Comparison of ENCODE assay signal across 18 cellular contexts in the genomic region with DNA sequence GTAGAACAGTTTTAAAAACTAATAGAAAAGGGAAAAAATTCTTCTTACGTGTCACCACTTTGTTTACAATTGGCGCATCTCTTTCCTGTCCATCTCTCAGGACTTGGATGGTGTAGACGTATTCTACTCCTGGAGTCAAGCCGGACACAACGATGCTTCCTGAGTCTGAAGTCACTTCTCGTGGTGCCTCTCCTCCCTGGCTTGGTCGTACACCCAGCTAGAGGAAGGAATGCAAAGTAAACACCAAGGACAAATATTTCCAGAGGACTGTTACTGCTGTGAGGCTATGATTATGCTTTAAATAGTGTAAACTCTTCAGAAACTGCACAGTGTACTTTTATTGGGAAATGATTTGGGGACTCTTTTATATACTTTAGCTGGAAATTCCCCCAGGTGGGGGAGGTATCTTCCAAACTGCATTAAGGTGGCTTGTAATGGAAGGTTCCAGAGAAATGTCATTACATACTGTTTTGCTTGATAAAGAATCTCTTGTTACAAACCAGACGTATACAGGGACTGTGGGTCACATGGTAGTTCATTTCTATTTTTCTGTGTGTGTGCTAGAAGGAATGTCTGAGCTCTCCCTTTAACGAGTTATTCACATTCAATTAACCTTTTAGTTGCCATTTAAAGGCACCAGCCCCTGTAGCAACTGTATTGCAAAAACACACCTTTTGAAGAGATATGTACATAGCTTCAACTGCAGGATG. TPM values are rescaled to one million over a fixed set of nuclear protein-coding genes. Genes with fewer than 3 reads are reported as not detected.
A peak's percentile ranks its signal among the peaks of the same experiment; 100 is the strongest.
DNase-seq lines count a peak whose midpoint lies in the region; ATAC-seq, FAIRE-seq and TF ChIP-seq lines count a peak whose summit lies in the region.
"Had no signal": no experiment of that assay in that cellular context is flagged by ENCODE, and none has a peak within 500 bp of the region (broad histone marks: within the 10 kb centered on the region; RNA-seq: fewer than 3 reads in every experiment).

No MANE protein-coding gene starts in this region.

- H3K4me3 ChIP-seq in IMR-90 (ENCODE audit: insufficient read depth, low read depth, low read length): no peak overlapping the region
- H3K4me3 ChIP-seq in endothelial cell of umbilical vein (replicated peaks in 1 of 3; ENCODE audit: insufficient read depth in 1 of 3, low read depth in 1 of 3, low read length in 3 of 3): no peak overlapping the region
- H3K4me3 ChIP-seq in lung: no peak overlapping the region
- H3K4me3 ChIP-seq: SJSA1, suprapubic skin had no signal

- H3K27me3 ChIP-seq in IMR-90 (ENCODE audit: control insufficient read depth, insufficient read depth, low read length) (no peaks in the 10 kb centered on the region), endothelial cell of umbilical vein (ENCODE audit: control insufficient read depth in 2 of 2, insufficient read depth in 2 of 2, low read length in 2 of 2) (no peaks in the 10 kb centered on the region), lung (ENCODE audit: control insufficient read depth, insufficient read depth) (no peaks in the 10 kb centered on the region)
- H3K27me3 ChIP-seq: SJSA1, suprapubic skin had no signal

- H3K4me2 ChIP-seq in IMR-90 (ENCODE audit: low read depth, low read length) (no peak overlapping the region), endothelial cell of umbilical vein (ENCODE audit: insufficient read depth, low read length) (no peak overlapping the region)

- peaks cover 25% of the 10 kb centered on the region for H4K20me1 ChIP-seq in IMR-90 (ENCODE audit: insufficient read depth, low read length)
- no peaks in the 10 kb centered on the region for H4K20me1 ChIP-seq in endothelial cell of umbilical vein (replicated peaks; ENCODE audit: control insufficient read depth, extremely low read depth, insufficient read depth, low read length)

- no peak overlapping the region for H2AK9ac ChIP-seq in IMR-90 (replicated peaks; ENCODE audit: low read depth, low read length, poor library complexity)

- H2AFZ ChIP-seq in IMR-90 (replicated peaks; ENCODE audit: low read length, poor library complexity) (no peak overlapping the region), endothelial cell of umbilical vein (ENCODE audit: low read depth, low read length) (no peak overlapping the region)
- H2AFZ ChIP-seq: parathyroid adenoma had no signal

- peak overlapping the region in 1 of 2 experiments; percentile 34; a peak in 1 of 4 replicates for H4K8ac ChIP-seq in IMR-90 (ENCODE audit: low read depth in 2 of 2, low read length in 2 of 2)

- H3K27me3 Mint-ChIP-seq in stimulated activated memory B cell treated with anti-CD40 and anti-IgM and Interleukin-4, amounts not matched to agents 10 μg/mL and 1 μg/mL and 100 μg/mL, for 72 hours: peaks cover 27% of the 10 kb centered on the region
- H3K27me3 Mint-ChIP-seq: activated B cell treated with CpG ODN at 0.5 μM for 24 hours had no signal

- peaks cover 31 to 58% of the 10 kb centered on the region in 2 experiments for H3K79me1 ChIP-seq in IMR-90 (ENCODE audit: low read depth in 1 of 2, low read length in 2 of 2)

- in situ Hi-C loops in IMR-90 (cut with MboI; ENCODE audit: low sequenced_read_pairs): no loop called here

- peaks cover 10% of the 10 kb centered on the region for H3K79me2 ChIP-seq in endothelial cell of umbilical vein (ENCODE audit: control insufficient read depth, insufficient read depth, low read length)
- H3K79me2 ChIP-seq: parathyroid adenoma had no signal

- H3K14ac ChIP-seq in IMR-90 (replicated peaks; ENCODE audit: low read depth, low read length): 0 out of 2 replicates have a peak overlapping the region, but pooled peaks have one; percentile 2

- POLR2A ChIA-PET in IMR-90 (lab: Charles Lee; ENCODE audit: unreplicated experiment): interaction anchor here (0.6 kb wide), 1 partner anchor 942 kb away, joined by 4 read pairs; no protein-coding TSS in a partner anchor
- POLR2A ChIA-PET in endothelial cell of umbilical vein (lab: Charles Lee): no interaction called here

- no peaks in the 10 kb centered on the region for H3K9me3 Mint-ChIP-seq in stimulated activated memory B cell treated with anti-CD40 and anti-IgM and Interleukin-4, amounts not matched to agents 10 μg/mL and 1 μg/mL and 100 μg/mL, for 72 hours
- H3K9me3 Mint-ChIP-seq: activated B cell treated with CpG ODN at 0.5 μM for 24 hours had no signal

- 0 out of 3 replicates have a peak overlapping the region, but pooled peaks have one; percentile 3 for H2BK15ac ChIP-seq in IMR-90 (ENCODE audit: low read depth, low read length)

- WGBS in IMR-90 (ENCODE audit: extremely low coverage in 2 of 2, insufficient read length in 1 of 2), 2 experiments: 100% methylated on average over 3 of the region's 9 CpGs; no CpG with 5 or more reads in 1 of the 2 experiments
- WGBS in lung, 2 donors: 52 to 69% methylated on average over 9 of the region's 9 CpGs

- peak overlapping the region; percentile 42 for H2BK5ac ChIP-seq in IMR-90 (ENCODE audit: low read depth, low read length, poor library complexity, severe bottlenecking)

- H2BK120ac ChIP-seq in IMR-90 (ENCODE audit: low read depth, low read length): no peak overlapping the region; the same call in 1 of the 2 replicates

- H3K4ac ChIP-seq in IMR-90 (ENCODE audit: low read depth, low read length): peak overlapping the region; percentile 10; the same call in 1 of the 2 replicates

- no peak overlapping the region for H3K56ac ChIP-seq in IMR-90 (ENCODE audit: extremely low read depth, insufficient read depth, low read length)

- TF ChIP-seq RAD21 in IMR-90 (IDR thresholded peaks at IDR 0.05; ENCODE audit: low read length): no peak

- FAIRE-seq in endothelial cell of umbilical vein (lab: Jason Lieb, UNC): peak; percentile 33

- H4K91ac ChIP-seq in IMR-90 (ENCODE audit: insufficient read depth, low read depth, low read length): no peak overlapping the region

- H3K9ac ChIP-seq in IMR-90 (ENCODE audit: low read depth, low read length): no peak overlapping the region
- H3K9ac ChIP-seq in endothelial cell of umbilical vein (replicated peaks; ENCODE audit: extremely low read depth, insufficient read depth, low read length): no peak overlapping the region
- H3K9ac ChIP-seq: parathyroid adenoma had no signal

- dilution Hi-C loops in IMR-90 (cut with HindIII; ENCODE audit: low sequenced_read_pairs, unreplicated experiment): no loop called here
- dilution Hi-C loops in endothelial cell of umbilical vein (cut with MboI; ENCODE audit: extremely low pct_ligation_motif_present, low sequenced_read_pairs): no loop called here

- 0 out of 2 replicates have a peak overlapping the region, but pooled peaks have one; percentile 1 for H4K5ac ChIP-seq in IMR-90 (ENCODE audit: low read depth, low read length)

- no peak; the same call in 1 of the 2 replicates for TF ChIP-seq POLR2A in IMR-90 (IDR thresholded peaks at IDR 0.05; ENCODE audit: low read depth, low read length)
- TF ChIP-seq POLR2A in endothelial cell of umbilical vein (IDR thresholded peaks at IDR 0.05; ENCODE audit: low read depth, low read length): peak; percentile 38

- H2BK20ac ChIP-seq in IMR-90 (ENCODE audit: low read depth, low read length): no peak overlapping the region

- DNase-seq in IMR-90: peak; percentile 53
- peak; percentile 35 for DNase-seq in endothelial cell of umbilical vein (ENCODE audit: low read depth, low spot score)
- DNase-seq in lung (ENCODE audit: low spot score): no peak
- DNase-seq in COR-L47 (lab: John Stamatoyannopoulos, UW): no peak
- no peak for DNase-seq in activated CD8-positive, alpha-beta memory T cell treated with anti-CD3 and anti-CD28 coated beads for 24 hours
- DNase-seq: activated B cell treated with CpG ODN at 0.5 μM for 24 hours; activated CD8-positive, alpha-beta memory T cell treated with anti-CD3 and anti-CD28 coated beads, Interleukin-2, amount 50 U/mL, for 4 hours; activated naive CD4-positive, alpha-beta T cell treated with anti-CD3 and anti-CD28 coated beads, Interleukin-2, amount 50 U/mL, for 16 hours; DMS153; MM.1S; NCI-H2081 treated with DMSO at 0.1 percent for 48 hours; stimulated activated CD4-positive, alpha-beta T cell treated with anti-CD3 and anti-CD28 coated beads, Interleukin-15, amount 100 ng/mL, for 24 hours had no signal

- peaks cover 58% of the 10 kb centered on the region for H3K36me3 ChIP-seq in IMR-90 (ENCODE audit: control insufficient read depth, insufficient read depth, low read length)
- H3K36me3 ChIP-seq in endothelial cell of umbilical vein (ENCODE audit: control insufficient read depth in 2 of 2, extremely low read depth in 1 of 2, insufficient read depth in 2 of 2, low read length in 2 of 2): peaks cover 47 to 73% of the 10 kb centered on the region in 2 experiments
- peaks cover 3 to 16% of the 10 kb centered on the region in 2 donors for H3K36me3 ChIP-seq in lung (ENCODE audit: control insufficient read depth in 2 of 2, insufficient read depth in 2 of 2, low read length in 2 of 2)

- peaks cover 8% of the 10 kb centered on the region; the same call in 1 of the 2 replicates for H3K9me1 ChIP-seq in IMR-90 (ENCODE audit: insufficient read depth, low read length)
- H3K9me1 ChIP-seq in endothelial cell of umbilical vein (replicated peaks; ENCODE audit: control insufficient read depth, extremely low read depth, insufficient read depth, low read length): no peaks in the 10 kb centered on the region

- CTCF ChIA-PET in IMR-90 (lab: Yijun Ruan, JAX) (interaction anchor here (0.7 to 1.4 kb wide), 3 partner anchors 14 to 521 kb away, joined by 3 to 5 read pairs (median 3); no protein-coding TSS in a partner anchor), endothelial cell of umbilical vein (lab: Charles Lee) (interaction anchor here (5.0 kb wide), 1 partner anchor 534 kb away, joined by 33 read pairs; no protein-coding TSS in a partner anchor)

- H3K4me1 Mint-ChIP-seq in stimulated activated memory B cell treated with anti-CD40 and anti-IgM and Interleukin-4, amounts not matched to agents 10 μg/mL and 1 μg/mL and 100 μg/mL, for 72 hours: no peaks in the 10 kb centered on the region
- H3K4me1 Mint-ChIP-seq: activated B cell treated with CpG ODN at 0.5 μM for 24 hours had no signal

- H3K27ac ChIP-seq in 22Rv1 (peak overlapping the region; percentile 14; the same call in 1 of the 2 replicates), IMR-90 (ENCODE audit: insufficient read depth, low read length) (peak overlapping the region; percentile 68; the same call in 1 of the 2 replicates), endothelial cell of umbilical vein (ENCODE audit: insufficient read depth, low read depth, low read length) (peak overlapping the region; percentile 10), lung (ENCODE audit: low read depth in 1 of 2, low read length in 1 of 2) (no peak overlapping the region)
- H3K27ac ChIP-seq: parathyroid adenoma, SJSA1, suprapubic skin had no signal

- H3K4me1 ChIP-seq in IMR-90 (ENCODE audit: control insufficient read depth, insufficient read depth, low read length) (peaks cover 14% of the 10 kb centered on the region), endothelial cell of umbilical vein (ENCODE audit: control insufficient read depth, extremely low read depth, insufficient read depth, low read length) (peaks cover 20% of the 10 kb centered on the region), lung (ENCODE audit: control insufficient read depth in 2 of 2, insufficient read depth in 2 of 2, low read length in 2 of 2) (peaks cover 0 to 2% of the 10 kb centered on the region in 2 donors)
- H3K4me1 ChIP-seq: parathyroid adenoma, suprapubic skin had no signal

- H3K27ac Mint-ChIP-seq in stimulated activated memory B cell treated with anti-CD40 and anti-IgM and Interleukin-4, amounts not matched to agents 10 μg/mL and 1 μg/mL and 100 μg/mL, for 72 hours: no peak overlapping the region
- H3K27ac Mint-ChIP-seq: activated B cell treated with CpG ODN at 0.5 μM for 24 hours had no signal

- H2AK5ac ChIP-seq in IMR-90 (ENCODE audit: low read depth, low read length): peak overlapping the region; percentile 8

- BruUV-seq in IMR-90 (replicated peaks; lab: Mats Ljungman, UMichigan) (no TSS peak), endothelial cell of umbilical vein (replicated peaks; lab: Mats Ljungman, UMichigan) (TSS peak; percentile 17)

- no peak overlapping the region; the same call in 1 of the 2 replicates for H3K18ac ChIP-seq in IMR-90 (ENCODE audit: low read depth, low read length)

- intact Hi-C loops in IMR-90 (cut with micrococcal nuclease): no loop called here
- intact Hi-C loops in endothelial cell of umbilical vein (cut with micrococcal nuclease): loop anchor here (2.0 to 5.0 kb wide), 2 partner anchors 35 to 523 kb away; no protein-coding TSS in a partner anchor

- H3K9me3 ChIP-seq in IMR-90 (ENCODE audit: control insufficient read depth, insufficient read depth, low read length) (no peaks in the 10 kb centered on the region), endothelial cell of umbilical vein (replicated peaks; ENCODE audit: control insufficient read depth, insufficient read depth, low read length) (no peaks in the 10 kb centered on the region), lung (ENCODE audit: control insufficient read depth in 2 of 2, insufficient read depth in 1 of 2, low read length in 1 of 2) (no peaks in the 10 kb centered on the region)
- H3K9me3 ChIP-seq: SJSA1, suprapubic skin had no signal

- ATAC-seq in IMR-90 (ENCODE audit: low read depth): peak; percentile 8
- peak; percentile 33 for ATAC-seq in lung (ENCODE audit: insufficient read depth, low FRiP score)
- ATAC-seq in GM21423 (IDR thresholded peaks at IDR 0.05; ENCODE audit: unreplicated experiment): no peak
- ATAC-seq in stimulated activated memory B cell treated with anti-CD40 and anti-IgM and Interleukin-4, amounts not matched to agents 10 μg/mL and 1 μg/mL and 100 μg/mL, for 72 hours: no peak

- H3K36me3 Mint-ChIP-seq in stimulated activated memory B cell treated with anti-CD40 and anti-IgM and Interleukin-4, amounts not matched to agents 10 μg/mL and 1 μg/mL and 100 μg/mL, for 72 hours: no peaks in the 10 kb centered on the region

- H3K23ac ChIP-seq in IMR-90 (ENCODE audit: low read depth, low read length): 0 out of 2 replicates have a peak overlapping the region, but pooled peaks have one; percentile 17

- no peak overlapping the region for H3K4me3 Mint-ChIP-seq in stimulated activated memory B cell treated with anti-CD40 and anti-IgM and Interleukin-4, amounts not matched to agents 10 μg/mL and 1 μg/mL and 100 μg/mL, for 72 hours
- H3K4me3 Mint-ChIP-seq: activated B cell treated with CpG ODN at 0.5 μM for 24 hours had no signal

- TF ChIP-seq CTCF in 22Rv1 (IDR thresholded peaks at IDR 0.05) (peak; percentile 8; the same call in 1 of the 2 replicates), IMR-90 (conservative IDR thresholded peaks at IDR 0.05; ENCODE audit: low read depth, low read length) (no peak), endothelial cell of umbilical vein (IDR thresholded peaks at IDR 0.05; ENCODE audit: extremely low read depth in 1 of 2, insufficient read depth in 1 of 2, low read depth in 1 of 2, low read length in 2 of 2) (no peak), lung (IDR thresholded peaks at IDR 0.05; ENCODE audit: control extremely low read depth, extremely low read depth) (no peak)

RNA-seq across cellular contexts. Expression of gene FN1, which starts 38.1 kb away (rescaled TPM):
- total RNA-seq in IMR-90 (2012; rRNA removed) (7,693 and 8,243 TPM in 2 replicates), endothelial cell of umbilical vein (3,221 and 3,760 TPM in 2 replicates), lung (1,000 to 10,000 TPM; 1,129 to 1,753 TPM)
- polyA plus RNA-seq in IMR-90 (2012; rRNA removed) (11,046 and 13,004 TPM in 2 replicates), endothelial cell of umbilical vein (3,104 and 3,740 TPM in 2 replicates), lung (100 to 1,000 TPM; 339 to 739 TPM)
- polyA plus RNA-seq in IMR-90 (2012; cell fraction: cytosol; rRNA removed): 4,918 and 6,925 TPM in 2 replicates
- polyA plus RNA-seq in IMR-90 (2012; cell fraction: nucleus; rRNA removed; ENCODE audit: low replicate concordance): 23,704 and 31,508 TPM in 2 replicates
- 4,183 and 4,734 TPM in 2 replicates for polyA plus RNA-seq in endothelial cell of umbilical vein (2011; cell fraction: cytosol; rRNA removed)
- 6,337 and 9,411 TPM in 2 replicates for polyA plus RNA-seq in endothelial cell of umbilical vein (2011; cell fraction: nucleus; rRNA removed)
- polyA plus RNA-seq in endothelial cell of umbilical vein (2012): 2,544 and 4,436 TPM in 2 replicates
- polyA minus RNA-seq in endothelial cell of umbilical vein: 7,217 and 10,015 TPM in 2 replicates
- not detected for polyA minus RNA-seq in endothelial cell of umbilical vein (2011; cell fraction: cytosol; rRNA and poly(A)+ RNA removed)
- polyA minus RNA-seq in endothelial cell of umbilical vein (2011; cell fraction: nucleus; rRNA and poly(A)+ RNA removed): 4,515 and 6,029 TPM in 2 replicates
- total RNA-seq: activated B cell treated with CpG ODN at 0.5 μM for 24 hours had no signal

Comparison
In these comparisons a context has a peak if more than half of its experiments do, and no peak if none do; other contexts are left out.
1. H3K27ac ChIP-seq: peak in 22Rv1 (single experiment), IMR-90 (single experiment) and endothelial cell of umbilical vein (single experiment); none in lung (0 of 2).
2. ATAC-seq: peak in IMR-90 (single experiment) and lung (single experiment); none in GM21423 (single experiment) and stimulated activated memory B cell treated with anti-CD40 and anti-IgM and Interleukin-4, amounts not matched to agents 10 μg/mL and 1 μg/mL and 100 μg/mL, for 72 hours (single experiment).
3. DNase-seq: peak in IMR-90 (single experiment) and endothelial cell of umbilical vein (single experiment); none in lung (single experiment), COR-L47 (single experiment) and activated CD8-positive, alpha-beta memory T cell treated with anti-CD3 and anti-CD28 coated beads for 24 hours (single experiment).